ENCODE assay signal across 15 cellular contexts in the genomic region with DNA sequence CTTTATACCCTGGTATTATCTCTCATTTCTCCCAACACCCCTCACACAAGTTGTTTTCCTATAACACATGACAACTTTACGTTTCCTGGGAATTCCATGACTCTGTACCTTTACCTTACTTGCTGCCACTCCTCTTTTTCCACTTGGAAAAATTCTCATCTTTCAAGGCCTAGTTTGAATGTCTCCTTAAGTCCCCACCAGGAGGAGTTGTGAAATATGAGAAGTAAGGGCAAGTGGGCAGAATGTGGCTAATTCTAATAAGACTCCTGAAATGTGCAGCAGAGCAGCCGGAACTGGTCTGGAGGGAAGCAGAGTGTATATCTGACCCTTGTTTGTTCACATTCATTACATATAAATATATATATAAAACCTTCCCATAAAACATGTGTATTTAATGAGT. TPM values are rescaled to one million over a fixed set of nuclear protein-coding genes. Genes with fewer than 3 reads are reported as not detected.
DNase-seq lines count a peak whose midpoint lies in the region.
"Had no signal": no experiment of that assay in that cellular context is flagged by ENCODE, and none has a peak within 500 bp of the region (broad histone marks: within the 10 kb centered on the region; RNA-seq: fewer than 3 reads in every experiment).

No MANE protein-coding gene starts in this region.

- in situ Hi-C loops in SK-MEL-5 (cut with HindIII; ENCODE audit: low pct_unique_long_range_greater_than_20kb, low sequenced_read_pairs): no loop called here

- DNase-seq in ELR (ENCODE audit: low read depth): peak; percentile 37
- DNase-seq in SK-MEL-5 (ENCODE audit: low read depth, low spot score): peak; percentile 37
- DNase-seq in fibroblast of peridontal ligament (ENCODE audit: extremely low read depth): peak; percentile 25
- DNase-seq in non-pigmented ciliary epithelial cell (ENCODE audit: low read depth): peak; percentile 10
- no peak for DNase-seq in NCI-H345 (lab: John Stamatoyannopoulos, UW)
- DNase-seq in RPMI8226: no peak
- no peak for DNase-seq in stimulated activated CD4-positive, alpha-beta T cell treated with anti-CD3 and anti-CD28 coated beads, Interleukin-2, amount 100 ng/mL, for 24 hours
- no peak for DNase-seq in activated CD8-positive, alpha-beta memory T cell treated with anti-CD3 and anti-CD28 coated beads, Interleukin-2, amount 50 U/mL, for 48 hours
- DNase-seq: activated CD4-positive, alpha-beta T cell treated with anti-CD3 and anti-CD28 coated beads, Interleukin-2, amount 50 U/mL, for 48 hours; activated effector memory CD4-positive, alpha-beta T cell treated with Interleukin-2 at 50 U/mL for 16 hours; mucosa of descending colon; NCI-H1436 treated with DMSO at 0.1 percent for 48 hours; SHP77 treated with DMSO at 0.1 percent for 48 hours; stimulated activated CD4-positive, alpha-beta T cell treated with anti-CD3 and anti-CD28 coated beads, Interleukin-2, amount 100 ng/mL, for 48 hours; stimulated activated naive CD4-positive, alpha-beta T cell had no signal

RNA-seq across cellular contexts. Expression of a gene that starts 39.7 kb away (rescaled TPM):
- total RNA-seq in SK-MEL-5 (2014; rRNA removed; shearing (Covaris generic)): 45.9 and 51.5 TPM in 2 replicates
- 39.1 and 56.3 TPM in 2 replicates for polyA plus RNA-seq in SK-MEL-5 (2015; cell fraction: cytosol; rRNA removed)
- 35.0 and 39.5 TPM in 2 replicates for polyA plus RNA-seq in SK-MEL-5 (2015; cell fraction: nucleus; rRNA removed)

Comparison
In these comparisons a context has a peak if more than half of its experiments do, and no peak if none do; other contexts are left out.
1. DNase-seq: peak in ELR (single experiment), SK-MEL-5 (single experiment), fibroblast of peridontal ligament (single experiment) and non-pigmented ciliary epithelial cell (single experiment); none in NCI-H345 (single experiment), RPMI8226 (single experiment), stimulated activated CD4-positive, alpha-beta T cell treated with anti-CD3 and anti-CD28 coated beads, Interleukin-2, amount 100 ng/mL, for 24 hours (0 of 2) and activated CD8-positive, alpha-beta memory T cell treated with anti-CD3 and anti-CD28 coated beads, Interleukin-2, amount 50 U/mL, for 48 hours (single experiment).